9 cellular contexts compared by ENCODE assay signal in genomic region chr22:36375071-36375980, GRCh38.
DNase-seq lines count a peak whose midpoint lies in the region; ATAC-seq and TF ChIP-seq lines count a peak whose summit lies in the region.
"Had no signal": no experiment of that assay in that cellular context is flagged by ENCODE, and none has a peak within 500 bp of the region (broad histone marks: within the 10 kb centered on the region; RNA-seq: fewer than 3 reads in every experiment).

No MANE protein-coding gene starts in this region.

- H3K27ac ChIP-seq in DOHH2 (ENCODE audit: low read depth, low read length) (no peak overlapping the region), RWPE2 (ENCODE audit: poor library complexity, severe bottlenecking) (peak overlapping the region; percentile 96), rectal smooth muscle tissue (ENCODE audit: low read depth, low read length) (peak overlapping the region; percentile 60)

- peaks cover 98% of the 10 kb centered on the region for H3K4me1 ChIP-seq in DOHH2 (ENCODE audit: control insufficient read depth, low read length)
- H3K4me1 ChIP-seq in RWPE2 (ENCODE audit: insufficient read depth, poor library complexity, severe bottlenecking) = peaks cover 84% of the 10 kb centered on the region
- peaks cover 61% of the 10 kb centered on the region for H3K4me1 ChIP-seq in rectal smooth muscle tissue (ENCODE audit: control insufficient read depth, insufficient read depth, low read length)

- H4K20me1 ChIP-seq in DOHH2 (ENCODE audit: control insufficient read depth, insufficient read depth, low read depth, low read length) = peaks cover 37% of the 10 kb centered on the region

- TF ChIP-seq CTCF in DOHH2 (IDR thresholded peaks at IDR 0.05; ENCODE audit: low read depth, low read length, poor library complexity, severe bottlenecking) = no peak
- TF ChIP-seq CTCF in RWPE2 (IDR thresholded peaks at IDR 0.05; ENCODE audit: poor library complexity, severe bottlenecking) = no peak

- H3K79me2 ChIP-seq in DOHH2 (ENCODE audit: control insufficient read depth, low read length) = peaks cover 100% of the 10 kb centered on the region

- H3K4me3 ChIP-seq in DOHH2 (ENCODE audit: low read length) (no peak overlapping the region), RWPE2 (ENCODE audit: severe bottlenecking) (no peak overlapping the region), rectal smooth muscle tissue (ENCODE audit: low read length) (peak overlapping the region; percentile 25)

- ATAC-seq in RWPE2 (ENCODE audit: low read depth) (peak; percentile 5), GM21423 (IDR thresholded peaks at IDR 0.05; ENCODE audit: unreplicated experiment) (no peak), HG03432 (IDR thresholded peaks at IDR 0.05; ENCODE audit: unreplicated experiment) (no peak)

- no peaks in the 10 kb centered on the region for H3K9me3 ChIP-seq in DOHH2 (ENCODE audit: control insufficient read depth, insufficient read depth, low read length)
- H3K9me3 ChIP-seq in RWPE2 (ENCODE audit: severe bottlenecking) = no peaks in the 10 kb centered on the region

- H3F3A ChIP-seq in DOHH2 (ENCODE audit: control insufficient read depth, insufficient read depth) = peaks cover 16% of the 10 kb centered on the region

- H3K27me3 ChIP-seq in DOHH2 (ENCODE audit: control insufficient read depth, low read length) (no peaks in the 10 kb centered on the region), RWPE2 (ENCODE audit: insufficient read depth, poor library complexity, severe bottlenecking) (no peaks in the 10 kb centered on the region), rectal smooth muscle tissue (ENCODE audit: control insufficient read depth, insufficient read depth, low read length) (no peaks in the 10 kb centered on the region)

- DNase-seq in RWPE2 (ENCODE audit: low spot score) (no peak), epidermal melanocyte (ENCODE audit: insufficient read length, low spot score) (peak; percentile 5), HUDEP-2 (lab: John Stamatoyannopoulos, UW; ENCODE audit: unreplicated experiment in 76 of 76) (no peak), iPS-NIHi11 (ENCODE audit: low spot score) (no peak)
- DNase-seq: NCI-H2227 treated with DMSO at 0.1 percent for 48 hours had no signal

- H3K4me2 ChIP-seq in DOHH2 (ENCODE audit: low read length) = 0 out of 2 replicates have a peak overlapping the region, but pooled peaks have one; percentile 1

- H3K9me2 ChIP-seq in DOHH2 (replicated peaks; ENCODE audit: control insufficient read depth, low read length) = no peaks in the 10 kb centered on the region

- peaks cover 55% of the 10 kb centered on the region for H3K36me3 ChIP-seq in DOHH2 (ENCODE audit: control insufficient read depth, low read length)
- peaks cover 86% of the 10 kb centered on the region for H3K36me3 ChIP-seq in RWPE2 (ENCODE audit: low read depth)
- no peaks in the 10 kb centered on the region for H3K36me3 ChIP-seq in rectal smooth muscle tissue (ENCODE audit: control insufficient read depth, insufficient read depth, low read length)

- H3K9ac ChIP-seq in rectal smooth muscle tissue (ENCODE audit: low read length) = no peak overlapping the region
